31 cellular contexts compared by ENCODE assay signal in genomic region chr7:21920931-21921330, GRCh38.
"Had no signal": no experiment of that assay in that cellular context is flagged by ENCODE, and none has a peak within 500 bp of the region (broad histone marks: within the 10 kb centered on the region; RNA-seq: fewer than 3 reads in every experiment).

No MANE protein-coding gene starts in this region.

- H3K27ac Mint-ChIP-seq: activated CD4-positive, alpha-beta memory T cell treated with anti-CD3 and anti-CD28 coated beads for 36 hours; activated CD4-positive, alpha-beta T cell treated with anti-CD3 and anti-CD28 coated beads, Interleukin-2, amount 10 ng/mL, durations not matched to agents 24 days and 14 days; activated naive CD4-positive, alpha-beta T cell treated with anti-CD3 and anti-CD28 coated beads for 36 hours; activated naive CD8-positive, alpha-beta T cell treated with anti-CD3 and anti-CD28 coated beads for 36 hours; activated T-helper 1 cell treated with anti-CD3 and anti-CD28 coated beads, Interleukin-12 subunit alpha, Interleukin-12 subunit beta, Interleukin-2, Interleukin-4 antibody, amounts not matched to agents 30 ng/mL and 10 ng/mL and 1 ng/mL, durations not matched to agents 14 hours and 24 hours and 36 hours; dendritic cell treated with granulocyte-macrophage colony-stimulating factor and Interleukin-4, amounts not matched to agents 40 ng/mL and 50 ng/mL, for 4 days; natural killer cell; stimulated activated memory B cell treated with anti-CD40 and anti-IgM and Interleukin-4, amounts not matched to agents 10 μg/mL and 1 μg/mL and 100 μg/mL, for 72 hours; T-helper 17 cell had no signal

- H3K4me3 Mint-ChIP-seq: activated CD4-positive, alpha-beta memory T cell treated with anti-CD3 and anti-CD28 coated beads for 36 hours; activated CD4-positive, alpha-beta T cell treated with anti-CD3 and anti-CD28 coated beads, Interleukin-2, amount 10 ng/mL, durations not matched to agents 24 days and 14 days; activated naive CD4-positive, alpha-beta T cell treated with anti-CD3 and anti-CD28 coated beads for 36 hours; activated naive CD8-positive, alpha-beta T cell treated with anti-CD3 and anti-CD28 coated beads for 36 hours; activated T-helper 1 cell treated with anti-CD3 and anti-CD28 coated beads, Interleukin-12 subunit alpha, Interleukin-12 subunit beta, Interleukin-2, Interleukin-4 antibody, amounts not matched to agents 30 ng/mL and 10 ng/mL and 1 ng/mL, durations not matched to agents 14 hours and 24 hours and 36 hours; dendritic cell treated with granulocyte-macrophage colony-stimulating factor and Interleukin-4, amounts not matched to agents 40 ng/mL and 50 ng/mL, for 4 days; natural killer cell; stimulated activated memory B cell treated with anti-CD40 and anti-IgM and Interleukin-4, amounts not matched to agents 10 μg/mL and 1 μg/mL and 100 μg/mL, for 72 hours; T-helper 17 cell had no signal

- ATAC-seq: body of pancreas; left lobe of liver; lower lobe of right lung; natural killer cell; pancreas; stimulated activated memory B cell treated with anti-CD40 and anti-IgM and Interleukin-4, amounts not matched to agents 10 μg/mL and 1 μg/mL and 100 μg/mL, for 72 hours; T-helper 17 cell had no signal

- DNase-seq: activated CD4-positive, alpha-beta memory T cell treated with anti-CD3 and anti-CD28 coated beads for 36 hours; activated CD4-positive, alpha-beta T cell treated with anti-CD3 and anti-CD28 coated beads, Interleukin-2, amount 10 ng/mL, durations not matched to agents 24 days and 14 days; activated CD4-positive, CD25-positive, alpha-beta regulatory T cell treated with anti-CD3 and anti-CD28 coated beads, Interleukin-2, amount 50 U/mL, for 72 hours; activated CD8-positive, alpha-beta memory T cell treated with anti-CD3 and anti-CD28 coated beads, Interleukin-2, amount 50 U/mL, for 4 hours; activated effector memory CD4-positive, alpha-beta T cell treated with anti-CD3 and anti-CD28 coated beads, Interleukin-2, amount 50 U/mL, for 16 hours; activated naive CD4-positive, alpha-beta T cell treated with anti-CD3 and anti-CD28 coated beads for 36 hours; activated naive CD8-positive, alpha-beta T cell treated with anti-CD3 and anti-CD28 coated beads for 36 hours; activated T-cell treated with anti-CD3 and anti-CD28 coated beads, Interleukin-2, amount 50 U/mL, for 1 hour; adrenal gland; aorta; body of pancreas; caudate nucleus; kidney glomerular epithelial cell; lower lobe of right lung; mesenchymal stem cell; natural killer cell; nucleus accumbens; pancreas; sigmoid colon; small intestine; stimulated activated CD4-positive, alpha-beta T cell treated with anti-CD3 and anti-CD28 coated beads, Interleukin-4, amount 100 ng/mL, for 4 hours; stimulated activated CD8-positive, alpha-beta memory T cell treated with anti-CD3 and anti-CD28 coated beads, Interleukin-4, amount 100 ng/mL, for 48 hours; T-helper 17 cell; T1000; WERI-Rb-1 had no signal

- H3K36me3 ChIP-seq: adrenal gland, lower lobe of right lung, pancreas, prostate gland had no signal

- H3K27me3 Mint-ChIP-seq: activated CD4-positive, alpha-beta memory T cell treated with anti-CD3 and anti-CD28 coated beads for 36 hours; activated CD4-positive, alpha-beta T cell treated with anti-CD3 and anti-CD28 coated beads, Interleukin-2, amount 10 ng/mL, durations not matched to agents 24 days and 14 days; activated naive CD8-positive, alpha-beta T cell treated with anti-CD3 and anti-CD28 coated beads for 36 hours; dendritic cell treated with granulocyte-macrophage colony-stimulating factor and Interleukin-4, amounts not matched to agents 40 ng/mL and 50 ng/mL, for 4 days; stimulated activated memory B cell treated with anti-CD40 and anti-IgM and Interleukin-4, amounts not matched to agents 10 μg/mL and 1 μg/mL and 100 μg/mL, for 72 hours; T-helper 17 cell had no signal

- H3K36me3 Mint-ChIP-seq: natural killer cell had no signal

- H3K27me3 ChIP-seq: adrenal gland, body of pancreas, pancreas, sigmoid colon, tibial nerve had no signal

- H3K4me1 Mint-ChIP-seq: activated CD4-positive, alpha-beta T cell treated with anti-CD3 and anti-CD28 coated beads, Interleukin-2, amount 10 ng/mL, durations not matched to agents 24 days and 14 days; natural killer cell; T-helper 17 cell had no signal

- H3K4me3 ChIP-seq: adrenal gland, body of pancreas, lower lobe of right lung, pancreas, prostate gland, sigmoid colon, tibial nerve had no signal

- H3K9me3 ChIP-seq: adrenal gland, body of pancreas, lower lobe of right lung, pancreas, prostate gland, sigmoid colon, tibial nerve had no signal

- H3K4me1 ChIP-seq: adrenal gland, lower lobe of right lung, pancreas, prostate gland, tibial nerve had no signal

- H3K9me3 Mint-ChIP-seq: activated CD4-positive, alpha-beta memory T cell treated with anti-CD3 and anti-CD28 coated beads for 36 hours; activated CD4-positive, alpha-beta T cell treated with anti-CD3 and anti-CD28 coated beads, Interleukin-2, amount 10 ng/mL, durations not matched to agents 24 days and 14 days; activated naive CD4-positive, alpha-beta T cell treated with anti-CD3 and anti-CD28 coated beads for 36 hours; activated naive CD8-positive, alpha-beta T cell treated with anti-CD3 and anti-CD28 coated beads for 36 hours; activated T-helper 1 cell treated with anti-CD3 and anti-CD28 coated beads, Interleukin-12 subunit alpha, Interleukin-12 subunit beta, Interleukin-2, Interleukin-4 antibody, amounts not matched to agents 30 ng/mL and 10 ng/mL and 1 ng/mL, durations not matched to agents 14 hours and 24 hours and 36 hours; dendritic cell treated with granulocyte-macrophage colony-stimulating factor and Interleukin-4, amounts not matched to agents 40 ng/mL and 50 ng/mL, for 4 days; natural killer cell; stimulated activated memory B cell treated with anti-CD40 and anti-IgM and Interleukin-4, amounts not matched to agents 10 μg/mL and 1 μg/mL and 100 μg/mL, for 72 hours had no signal
